8 cellular contexts compared by ENCODE assay signal in the genomic region with DNA sequence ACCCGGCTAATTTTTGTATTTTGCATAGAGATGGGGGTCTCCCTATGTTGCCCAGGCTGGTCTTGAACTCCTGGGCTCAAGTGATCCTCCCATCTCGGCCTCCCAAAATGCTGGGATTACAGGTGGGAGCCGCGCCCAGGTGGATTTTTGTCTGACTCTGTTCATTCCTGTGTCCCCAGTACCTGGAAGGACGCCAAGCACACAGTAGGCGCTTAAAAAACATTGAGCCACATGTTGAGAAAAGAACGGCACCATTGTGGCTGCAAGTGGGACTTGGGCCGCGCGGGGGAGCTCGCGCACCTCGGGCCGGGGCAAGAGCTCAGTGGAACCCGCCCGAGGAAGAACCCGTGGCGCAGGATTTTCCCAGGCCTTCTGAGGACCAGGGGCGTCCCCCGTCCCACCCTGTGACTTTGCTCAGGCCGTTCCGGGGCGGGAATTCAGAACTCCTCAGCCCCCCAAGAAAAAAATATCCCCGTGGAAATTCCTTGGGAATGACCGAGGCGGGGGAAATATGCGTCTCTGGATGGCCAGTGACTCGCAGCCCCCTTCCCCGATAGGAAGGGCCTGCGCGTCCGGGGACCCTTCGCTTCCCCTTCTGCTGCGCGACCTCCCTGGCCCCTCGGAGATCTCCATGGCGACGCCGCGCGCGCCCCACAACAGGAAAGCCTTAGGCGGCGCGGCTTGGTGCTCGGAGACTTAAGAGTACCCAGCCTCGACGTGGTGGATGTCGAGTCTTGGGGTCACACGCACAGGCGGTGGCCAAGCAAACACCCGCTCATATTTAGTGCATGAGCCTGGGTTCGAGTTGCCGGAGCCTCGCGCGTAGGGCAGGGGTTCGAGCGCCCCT. TPM values are rescaled to one million over a fixed set of nuclear protein-coding genes. Genes with fewer than 3 reads are reported as not detected.
DNase-seq lines count a peak whose midpoint lies in the region; ATAC-seq and TF ChIP-seq lines count a peak whose summit lies in the region.

No MANE protein-coding gene starts in this region.

- peak overlapping the region; percentile 74 for H3K4me2 ChIP-seq in OCI-LY1 (ENCODE audit: low read length)

- peak; percentile 81 for DNase-seq in activated T-cell treated with anti-CD3 and anti-CD28 coated beads for 24 hours (ENCODE audit: low read depth)
- DNase-seq in epithelial cell of proximal tubule (ENCODE audit: low read depth), result no peak
- DNase-seq in mucosa of gallbladder (ENCODE audit: low spot score), result peak; percentile 87
- DNase-seq in stimulated activated CD8-positive, alpha-beta memory T cell treated with anti-CD3 and anti-CD28 coated beads, Interleukin-2, amount 100 ng/mL, for 1 hour (ENCODE audit: low read depth in 2 of 2), result peak; percentile 76 to 77

- H3F3A ChIP-seq in OCI-LY1 (ENCODE audit: insufficient read depth, low read length), result no peaks in the 10 kb centered on the region

- H2AFZ ChIP-seq in OCI-LY1 (ENCODE audit: low read length), result no peak overlapping the region

- H3K4me1 ChIP-seq in ES-I3 (ENCODE audit: insufficient read depth, low read length), result peaks cover 3% of the 10 kb centered on the region; the same call in 1 of the 2 replicates
- peaks cover 24% of the 10 kb centered on the region for H3K4me1 ChIP-seq in OCI-LY1 (ENCODE audit: insufficient read depth, low read length, severe bottlenecking)

- peak; percentile 49 for ATAC-seq in HG03354 (IDR thresholded peaks at IDR 0.05; ENCODE audit: poor library complexity, severe bottlenecking, unreplicated experiment)
- no peak for ATAC-seq in HG02852 (IDR thresholded peaks at IDR 0.05; ENCODE audit: unreplicated experiment)

- peak overlapping the region; percentile 56; the same call in 1 of the 2 replicates for H3K9ac ChIP-seq in ES-I3 (ENCODE audit: low read depth, low read length)
- no peak overlapping the region; the same call in 1 of the 2 replicates for H3K9ac ChIP-seq in OCI-LY1 (ENCODE audit: low read length)

- no peaks in the 10 kb centered on the region for H3K27me3 ChIP-seq in OCI-LY1 (ENCODE audit: insufficient read depth, low read length)

- no peaks in the 10 kb centered on the region for H4K20me1 ChIP-seq in OCI-LY1 (ENCODE audit: insufficient read depth, low read length)

- TF ChIP-seq CTCF in OCI-LY1 (IDR thresholded peaks at IDR 0.05; ENCODE audit: low read length) (peak; percentile 94), epithelial cell of proximal tubule (conservative IDR thresholded peaks at IDR 0.05; ENCODE audit: low read depth, low read length) (peak; percentile 88)

- H3K9me3 ChIP-seq in ES-I3 (ENCODE audit: control insufficient read depth, insufficient read depth, low read length), result no peaks in the 10 kb centered on the region
- no peaks in the 10 kb centered on the region for H3K9me3 ChIP-seq in OCI-LY1 (ENCODE audit: low read length)

- H3K36me3 ChIP-seq in ES-I3 (ENCODE audit: insufficient read depth, low read length), result no peaks in the 10 kb centered on the region
- no peaks in the 10 kb centered on the region for H3K36me3 ChIP-seq in OCI-LY1 (ENCODE audit: insufficient read depth, low read length)

- no peaks in the 10 kb centered on the region for H3K79me2 ChIP-seq in OCI-LY1 (ENCODE audit: insufficient read depth, low read length)

- no peaks in the 10 kb centered on the region for H3K9me2 ChIP-seq in OCI-LY1 (ENCODE audit: low read depth, low read length)

- H3K4me3 ChIP-seq in OCI-LY1 (ENCODE audit: low read depth, low read length, poor library complexity, severe bottlenecking) (peak overlapping the region; percentile 58), epithelial cell of proximal tubule (ENCODE audit: low read depth, low read length) (peak overlapping the region; percentile 70)

- no peak overlapping the region for H3K27ac ChIP-seq in OCI-LY1 (ENCODE audit: low read depth, low read length, poor library complexity, severe bottlenecking)

RNA-seq across cellular contexts. Expression of a gene that starts 1.4 kb away (rescaled TPM):
- 17.1 and 36.3 TPM in 2 replicates for total RNA-seq in epithelial cell of proximal tubule
- 8.5 TPM for total RNA-seq in mucosa of gallbladder

RNA-seq across cellular contexts. Expression of a gene that starts 17.2 kb away (rescaled TPM):
- total RNA-seq in epithelial cell of proximal tubule (not detected in 2 replicates), mucosa of gallbladder (0.72 TPM)

RNA-seq across cellular contexts. Expression of a gene that starts 17.5 kb away (rescaled TPM):
- total RNA-seq in epithelial cell of proximal tubule (104 and 156 TPM in 2 replicates), mucosa of gallbladder (48.7 TPM)

RNA-seq across cellular contexts. Expression of a gene that starts 20.2 kb away (rescaled TPM):
- total RNA-seq in epithelial cell of proximal tubule (0.14 TPM in 1 of 2 replicates, not detected in the other), mucosa of gallbladder (0.49 TPM)

RNA-seq across cellular contexts. Expression of a gene that starts 38.4 kb away (rescaled TPM):
- total RNA-seq in epithelial cell of proximal tubule (2.5 and 3.0 TPM in 2 replicates), mucosa of gallbladder (9.5 TPM)
